In the genomic region with DNA sequence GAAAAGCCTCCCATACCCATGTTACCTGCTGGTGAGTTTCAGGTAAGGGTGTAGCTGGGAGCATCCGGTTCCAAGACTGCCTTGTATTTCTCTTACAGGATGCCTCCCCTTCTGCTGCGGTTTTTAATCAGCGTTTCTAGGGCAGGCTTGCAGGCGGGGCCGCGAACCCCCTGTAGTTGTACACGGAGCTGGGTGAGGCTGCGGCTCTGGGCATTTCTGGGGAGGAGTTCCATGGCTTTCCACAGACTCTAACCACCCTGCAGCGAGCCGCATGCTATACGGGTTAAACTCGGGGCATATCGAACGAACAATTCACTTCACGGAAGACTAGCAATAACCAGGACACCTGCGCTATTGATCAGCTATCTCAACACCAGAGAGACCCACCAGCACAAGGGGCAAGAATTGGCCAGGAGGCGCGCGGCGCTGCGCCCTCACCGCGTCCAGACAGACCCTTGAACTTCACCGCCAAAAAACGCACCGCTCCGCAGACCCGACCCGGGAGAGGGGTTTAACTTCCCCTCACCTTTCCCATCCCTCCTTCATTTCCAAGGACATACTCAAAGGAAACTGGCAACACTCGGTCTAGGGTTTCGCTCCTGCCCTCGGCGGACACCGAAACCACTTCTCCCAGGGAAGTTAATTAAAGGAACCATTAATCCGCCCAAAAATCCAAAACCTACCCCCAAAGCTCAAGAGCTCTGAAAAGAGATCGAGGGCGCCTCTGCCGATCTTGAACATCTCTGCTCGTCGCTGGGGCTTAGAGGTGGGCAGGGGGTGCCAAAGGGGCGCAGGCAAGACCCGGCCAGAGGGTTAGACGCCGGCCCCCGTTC, we compare ENCODE assay signal across 9 cellular contexts. TPM values are rescaled to one million over a fixed set of nuclear protein-coding genes. Genes with fewer than 3 reads are reported as not detected.
DNase-seq lines count a peak whose midpoint lies in the region; ATAC-seq and TF ChIP-seq lines count a peak whose summit lies in the region.
"Had no signal": no experiment of that assay in that cellular context is flagged by ENCODE, and none has a peak within 500 bp of the region (broad histone marks: within the 10 kb centered on the region; RNA-seq: fewer than 3 reads in every experiment).

No MANE protein-coding gene starts in this region.

- H3K14ac ChIP-seq in mesenchymal stem cell (ENCODE audit: low read length in 2 of 2): no peak overlapping the region

- H3K27me3 ChIP-seq in mesenchymal stem cell (ENCODE audit: control insufficient read depth in 1 of 2, insufficient read depth in 1 of 2, low read length in 2 of 2) (peaks cover 52 to 82% of the 10 kb centered on the region in 2 experiments), upper lobe of right lung (no peaks in the 10 kb centered on the region), BE2C (peaks cover 43% of the 10 kb centered on the region)

- no peak for ATAC-seq in upper lobe of right lung
- ATAC-seq in HG03108 (IDR thresholded peaks at IDR 0.05; ENCODE audit: unreplicated experiment): no peak

- no peak overlapping the region for H3K4ac ChIP-seq in mesenchymal stem cell (ENCODE audit: low read depth in 1 of 2, low read length in 2 of 2)

- TF ChIP-seq CTCF in upper lobe of right lung (IDR thresholded peaks at IDR 0.05): no peak
- no peak for TF ChIP-seq CTCF in BE2C (IDR thresholded peaks at IDR 0.05; ENCODE audit: low read depth, low read length)

- no peak overlapping the region for H4K8ac ChIP-seq in mesenchymal stem cell (ENCODE audit: low read length)

- in situ Hi-C loops in G401 (cut with HindIII; ENCODE audit: low sequenced_read_pairs): no loop called here

- no peak overlapping the region for H4K91ac ChIP-seq in mesenchymal stem cell (ENCODE audit: low read length)

- WGBS in mesenchymal stem cell: 2% methylated on average over 45 of the region's 45 CpGs

- peak overlapping the region; percentile 69 to 70 for H3K4me3 ChIP-seq in mesenchymal stem cell (ENCODE audit: insufficient read depth in 1 of 2, low read depth in 1 of 2, low read length in 2 of 2)
- peak overlapping the region; percentile 78 for H3K4me3 ChIP-seq in upper lobe of right lung
- H3K4me3 ChIP-seq in BE2C (ENCODE audit: low read depth, low read length): no peak overlapping the region

- DNase-seq in G401 (ENCODE audit: low spot score) (peak; percentile 34), NCI-H226 (peak; percentile 84), astrocyte of the hippocampus (ENCODE audit: low read depth, low spot score) (peak; percentile 16), mesenchymal stem cell (no peak), upper lobe of right lung (no peak), epidermal melanocyte (ENCODE audit: insufficient read length, low spot score) (no peak), BE2C (no peak)

- no peak overlapping the region for H2AFZ ChIP-seq in mesenchymal stem cell (ENCODE audit: low read depth, low read length)

- H2BK15ac ChIP-seq in mesenchymal stem cell (ENCODE audit: low read depth, poor library complexity, severe bottlenecking): no peak overlapping the region

- no peak overlapping the region for H2BK120ac ChIP-seq in mesenchymal stem cell (ENCODE audit: low read depth, low read length)

- peak overlapping the region; percentile 87 for H3K4me2 ChIP-seq in mesenchymal stem cell (ENCODE audit: low read length, poor library complexity, severe bottlenecking)

- H3K4me1 ChIP-seq in mesenchymal stem cell (ENCODE audit: control insufficient read depth, insufficient read depth, low read depth, low read length) (peaks cover 23% of the 10 kb centered on the region), upper lobe of right lung (peaks cover 14% of the 10 kb centered on the region), BE2C (no peaks in the 10 kb centered on the region)

- no peak overlapping the region for H3K18ac ChIP-seq in mesenchymal stem cell (ENCODE audit: low read depth in 1 of 2, low read length in 2 of 2)

- no peaks in the 10 kb centered on the region for H3K36me3 ChIP-seq in mesenchymal stem cell (ENCODE audit: control insufficient read depth in 1 of 2, insufficient read depth in 2 of 2, low read depth in 1 of 2, low read length in 2 of 2)
- no peaks in the 10 kb centered on the region for H3K36me3 ChIP-seq in upper lobe of right lung
- H3K36me3 ChIP-seq in BE2C: no peaks in the 10 kb centered on the region

- H2AK5ac ChIP-seq in mesenchymal stem cell (ENCODE audit: low read length, severe bottlenecking): no peak overlapping the region

- no peaks in the 10 kb centered on the region for H3K79me1 ChIP-seq in mesenchymal stem cell (replicated peaks; ENCODE audit: low read length, poor library complexity, severe bottlenecking)

- H3K23ac ChIP-seq in mesenchymal stem cell (ENCODE audit: low read length in 2 of 2): no peak overlapping the region

- no peaks in the 10 kb centered on the region for H3K9me3 ChIP-seq in mesenchymal stem cell (ENCODE audit: control insufficient read depth, low read length)
- H3K9me3 ChIP-seq in upper lobe of right lung: no peaks in the 10 kb centered on the region
- no peaks in the 10 kb centered on the region for H3K9me3 ChIP-seq in BE2C

- intact Hi-C loops in upper lobe of right lung (cut with DNase I): no loop called here

- no peak overlapping the region for H3K9ac ChIP-seq in mesenchymal stem cell (ENCODE audit: low read length)

- no peak overlapping the region for H2BK12ac ChIP-seq in mesenchymal stem cell (ENCODE audit: low read length in 2 of 2)

- H3K27ac ChIP-seq in mesenchymal stem cell (ENCODE audit: low read length, poor library complexity, severe bottlenecking): no peak overlapping the region
- H3K27ac ChIP-seq in upper lobe of right lung: peak overlapping the region; percentile 84

- H2BK5ac ChIP-seq in mesenchymal stem cell (ENCODE audit: low read depth, low read length, poor library complexity, severe bottlenecking): no peak overlapping the region

RNA-seq across cellular contexts. Expression of gene TGFA, which starts 0.9 kb away (rescaled TPM):
- total RNA-seq in G401 (2014; rRNA removed; shearing (Covaris generic)): not detected in 2 replicates
- polyA plus RNA-seq in mesenchymal stem cell (2013, experiment 1 of 2): not detected
- not detected for polyA plus RNA-seq in mesenchymal stem cell (2013, experiment 2 of 2)
- total RNA-seq in upper lobe of right lung: 9.1 TPM
- polyA plus RNA-seq in BE2C (2012; ENCODE audit: insufficient read depth, insufficient read length, low read depth): not detected
- total RNA-seq: LHCN-M2 had no signal

Comparison
In these comparisons a context has a peak if more than half of its experiments do, and no peak if none do; other contexts are left out.
1. DNase-seq: peak in G401 (single experiment), NCI-H226 (single experiment) and astrocyte of the hippocampus (single experiment); none in mesenchymal stem cell (single experiment), upper lobe of right lung (single experiment), epidermal melanocyte (single experiment) and BE2C (single experiment).
2. RNA of gene TGFA, which starts 0.9 kb away (total RNA-seq): 9.1 TPM in upper lobe of right lung (single experiment); not detected in G401; every median in the first group is over 10 times any median in the second.